Comparison of ENCODE assay signal across 12 cellular contexts in the genomic region with DNA sequence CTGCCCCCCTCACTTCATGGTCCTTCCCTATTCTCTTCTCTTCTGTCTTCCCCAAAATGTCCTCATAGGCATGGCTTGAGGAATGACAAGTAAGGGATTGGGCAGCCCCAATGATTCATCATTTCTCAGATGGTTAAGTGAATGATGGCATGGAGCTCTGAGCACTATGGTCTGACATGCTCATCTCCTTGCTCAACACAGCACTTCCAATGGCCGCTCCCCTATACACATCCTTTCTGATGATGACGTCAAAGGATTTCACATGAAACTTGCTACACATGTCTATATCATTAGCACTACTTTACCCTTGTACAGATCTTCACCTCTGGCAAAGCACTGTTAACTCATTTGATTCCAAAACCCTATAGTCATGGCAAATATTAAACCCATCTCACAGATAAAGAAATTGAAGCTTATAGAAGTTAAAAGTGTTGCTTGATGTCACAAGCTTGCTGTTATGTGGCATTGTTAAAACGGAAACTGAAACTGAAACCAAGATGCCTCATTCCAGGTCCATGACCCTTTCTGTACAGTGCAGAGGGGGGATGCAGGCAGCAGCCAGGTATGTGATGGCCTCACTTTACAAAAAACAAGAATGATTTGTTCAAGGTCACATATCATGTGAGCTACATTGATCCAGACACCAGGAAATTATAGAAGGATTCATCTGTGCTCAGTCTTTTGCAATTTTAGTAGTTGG.
A peak's percentile ranks its signal among the peaks of the same experiment; 100 is the strongest.
DNase-seq lines count a peak whose midpoint lies in the region; ATAC-seq and TF ChIP-seq lines count a peak whose summit lies in the region.
"Had no signal": no experiment of that assay in that cellular context is flagged by ENCODE, and none has a peak within 500 bp of the region (broad histone marks: within the 10 kb centered on the region; RNA-seq: fewer than 3 reads in every experiment).

No MANE protein-coding gene starts in this region.

- peaks cover 0 to 7% (median 0%) of the 10 kb centered on the region in 3 donors for H3K36me3 Mint-ChIP-seq in naive thymus-derived CD8-positive, alpha-beta T cell
- no peaks in the 10 kb centered on the region for H3K36me3 Mint-ChIP-seq in endothelial cell (ENCODE audit: low read depth, unreplicated experiment)
- H3K36me3 Mint-ChIP-seq: neural progenitor cell had no signal

- H3K27me3 Mint-ChIP-seq in naive thymus-derived CD8-positive, alpha-beta T cell: no peaks in the 10 kb centered on the region
- H3K27me3 Mint-ChIP-seq in endothelial cell (ENCODE audit: unreplicated experiment): peaks cover 3% of the 10 kb centered on the region

- H3K9me3 Mint-ChIP-seq in naive thymus-derived CD8-positive, alpha-beta T cell: peaks cover 0 to 4% (median 0%) of the 10 kb centered on the region in 9 donors
- H3K9me3 Mint-ChIP-seq in endothelial cell (ENCODE audit: unreplicated experiment): no peaks in the 10 kb centered on the region

- peaks cover 10 to 20% (median 12%) of the 10 kb centered on the region in 4 donors for H3K4me1 Mint-ChIP-seq in naive thymus-derived CD8-positive, alpha-beta T cell
- H3K4me1 Mint-ChIP-seq in endothelial cell (ENCODE audit: unreplicated experiment): peaks cover 4% of the 10 kb centered on the region

- H3K27ac Mint-ChIP-seq in naive thymus-derived CD8-positive, alpha-beta T cell: peak overlapping the region; percentile 71 to 93 (median 86)
- H3K27ac Mint-ChIP-seq in endothelial cell (ENCODE audit: unreplicated experiment): no peak overlapping the region
- H3K27ac Mint-ChIP-seq: neural progenitor cell had no signal

- H3K27me3 ChIP-seq in H7 (ENCODE audit: control insufficient read depth, insufficient read depth, low read length): no peaks in the 10 kb centered on the region
- H3K27me3 ChIP-seq: neural progenitor cell, transverse colon had no signal

- peak overlapping the region; percentile 36 to 78 (median 60) for H3K4me3 Mint-ChIP-seq in naive thymus-derived CD8-positive, alpha-beta T cell
- no peak overlapping the region for H3K4me3 Mint-ChIP-seq in endothelial cell (ENCODE audit: unreplicated experiment)
- H3K4me3 Mint-ChIP-seq: neural progenitor cell had no signal

- TF ChIP-seq CTCF in endothelial cell (IDR thresholded peaks at IDR 0.05; ENCODE audit: unreplicated experiment): no peak

- POLR2A ChIA-PET in naive thymus-derived CD8-positive, alpha-beta T cell (lab: Charles Lee): interaction anchor here (1.2 to 1.6 kb wide), 2 partner anchors 10 to 105 kb away, joined by 3 to 7 read pairs; no protein-coding TSS in a partner anchor

- H3K36me3 ChIP-seq in H7 (replicated peaks; ENCODE audit: control insufficient read depth, insufficient read depth, low read length): no peaks in the 10 kb centered on the region
- H3K36me3 ChIP-seq: neural progenitor cell, transverse colon had no signal

- no peak overlapping the region for H3K4me3 ChIP-seq in H7 (ENCODE audit: insufficient read depth, low read depth, low read length)
- H3K4me3 ChIP-seq: neural progenitor cell, SK-N-MC, transverse colon had no signal

- no peak for DNase-seq in activated CD4-positive, CD25-positive, alpha-beta regulatory T cell treated with anti-CD3 and anti-CD28 coated beads, Interleukin-2, amount 50 U/mL, for 72 hours
- DNase-seq in NAMALWA (ENCODE audit: low spot score): peak; percentile 13
- DNase-seq in astrocyte of the hippocampus (ENCODE audit: low read depth, low spot score): peak; percentile 38
- DNase-seq in naive thymus-derived CD8-positive, alpha-beta T cell: peak in 3 of 10 donors; percentile 23 to 51 (median 49)
- DNase-seq in endothelial cell (ENCODE audit: low spot score): no peak
- no peak for DNase-seq in H7
- no peak for DNase-seq in NCI-H1694 (lab: John Stamatoyannopoulos, UW)
- DNase-seq: activated CD8-positive, alpha-beta memory T cell treated with anti-CD3 and anti-CD28 coated beads, Interleukin-2, amount 50 U/mL, for 4 hours; transverse colon had no signal

- ATAC-seq in activated CD4-positive, CD25-positive, alpha-beta regulatory T cell treated with anti-CD3 and anti-CD28 coated beads, Interleukin-2, amount 50 U/mL, for 24 hours: peak; percentile 78 to 81
- ATAC-seq in naive thymus-derived CD8-positive, alpha-beta T cell: peak; percentile 65 to 77

Comparison
In these comparisons a context has a peak if more than half of its experiments do, and no peak if none do; other contexts are left out.
1. DNase-seq: peak in NAMALWA (single experiment) and astrocyte of the hippocampus (single experiment); none in activated CD4-positive, CD25-positive, alpha-beta regulatory T cell treated with anti-CD3 and anti-CD28 coated beads, Interleukin-2, amount 50 U/mL, for 72 hours (single experiment), endothelial cell (single experiment), H7 (single experiment) and NCI-H1694 (single experiment).